ENCODE assay signal across 8 cellular contexts in genomic region chr2:54838585-54839035, GRCh38.
DNase-seq lines count a peak whose midpoint lies in the region; ATAC-seq and TF ChIP-seq lines count a peak whose summit lies in the region.

No MANE protein-coding gene starts in this region.

- H3K36me3 Mint-ChIP-seq in activated naive CD4-positive, alpha-beta T cell treated with anti-CD3 and anti-CD28 coated beads, Interleukin-2, amount 50 U/mL, for 72 hours: no peaks in the 10 kb centered on the region

- peak; percentile 95 for TF ChIP-seq CTCF in SK-N-SH (IDR thresholded peaks at IDR 0.05)
- peak; percentile 93 for TF ChIP-seq CTCF in psoas muscle (IDR thresholded peaks at IDR 0.05)

- POLR2A ChIA-PET in SK-N-SH (lab: Yijun Ruan, JAX): interaction anchor here (1.4 kb wide), 1 partner anchor 116 kb away, joined by 8 read pairs; the partner anchor contains the start of gene EML6

- H3K36me3 ChIP-seq in SK-N-SH (replicated peaks in 1 of 2; ENCODE audit: control insufficient read depth in 1 of 2, insufficient read depth in 2 of 2, low read length in 1 of 2) (no peaks in the 10 kb centered on the region), psoas muscle (ENCODE audit: insufficient read depth in 1 of 2, low read depth in 1 of 2) (no peaks in the 10 kb centered on the region)

- H4K20me1 ChIP-seq in SK-N-SH (ENCODE audit: insufficient read depth): no peaks in the 10 kb centered on the region

- H3K9me3 Mint-ChIP-seq in activated naive CD4-positive, alpha-beta T cell treated with anti-CD3 and anti-CD28 coated beads, Interleukin-2, amount 50 U/mL, for 72 hours: no peaks in the 10 kb centered on the region

- H3K9ac ChIP-seq in SK-N-SH: no peak overlapping the region

- no peaks in the 10 kb centered on the region for H3K9me2 ChIP-seq in SK-N-SH

- no peak for TF ChIP-seq EP300 in SK-N-SH (IDR thresholded peaks at IDR 0.05; ENCODE audit: borderline replicate concordance in 1 of 2, low read depth in 1 of 2, low read length in 1 of 2)

- peak; percentile 81 for TF ChIP-seq RAD21 in SK-N-SH (IDR thresholded peaks at IDR 0.05; ENCODE audit: low read length)

- H3K27ac ChIP-seq in SK-N-SH (ENCODE audit: low read depth in 2 of 2, low read length in 1 of 2) (no peak overlapping the region), psoas muscle (no peak overlapping the region)

- H3F3A ChIP-seq in SK-N-SH (replicated peaks; ENCODE audit: insufficient read depth): peaks cover 3% of the 10 kb centered on the region

- DNase-seq in DMS114 treated with DMSO at 0.1 percent for 48 hours (lab: John Stamatoyannopoulos, UW; ENCODE audit: unreplicated experiment) (peak; percentile 54), Kasumi-1 (lab: John Stamatoyannopoulos, UW) (peak; percentile 57), SK-N-SH (peak; percentile 66), Right ventricle myocardium superior (peak; percentile 51), psoas muscle (peak; percentile 67 to 70)
- DNase-seq in activated naive CD4-positive, alpha-beta T cell treated with anti-CD3 and anti-CD28 coated beads, Interleukin-2, amount 50 U/mL, for 72 hours (ENCODE audit: low spot score in 2 of 2): peak in 1 of 2 donors; percentile 70

- WGBS in SK-N-SH (ENCODE audit: low lambda C conversion rate): 11% methylated on average over 4 of the region's 4 CpGs
- WGBS in psoas muscle, 3 donors: 9 to 14% (median 10%) methylated on average over 4 of the region's 4 CpGs

- CTCF ChIA-PET in SK-N-SH (lab: Yijun Ruan, JAX): interaction anchor here (0.6 to 4.2 kb wide), 57 partner anchors 8 to 735 kb away, joined by 3 to 31 read pairs (median 4); partner anchors contain the start of gene EML6

- H3K27ac Mint-ChIP-seq in activated naive CD4-positive, alpha-beta T cell treated with anti-CD3 and anti-CD28 coated beads, Interleukin-2, amount 50 U/mL, for 72 hours: no peak overlapping the region

- H2AFZ ChIP-seq in SK-N-SH (ENCODE audit: low read depth): peak overlapping the region; percentile 29

- no peaks in the 10 kb centered on the region for H3K79me2 ChIP-seq in SK-N-SH (ENCODE audit: insufficient read depth)

- H3K4me1 ChIP-seq in SK-N-SH (ENCODE audit: control insufficient read depth in 1 of 2, insufficient read depth in 2 of 2, low read depth in 1 of 2, low read length in 1 of 2): peaks cover 0 to 4% of the 10 kb centered on the region in 2 experiments; a peak in 2 of 4 replicates
- no peaks in the 10 kb centered on the region for H3K4me1 ChIP-seq in psoas muscle

- H3K9me3 ChIP-seq in SK-N-SH: no peaks in the 10 kb centered on the region
- H3K9me3 ChIP-seq in psoas muscle: no peaks in the 10 kb centered on the region

- ATAC-seq in GM21390 (IDR thresholded peaks at IDR 0.05; ENCODE audit: unreplicated experiment) (peak; percentile 79), Right ventricle myocardium superior (ENCODE audit: poor library complexity) (peak; percentile 93), psoas muscle (peak; percentile 77 to 94 (median 86)), GM19324 (IDR thresholded peaks at IDR 0.05; ENCODE audit: low FRiP score, unreplicated experiment) (no peak)
- peak; percentile 82 to 94 for ATAC-seq in activated naive CD4-positive, alpha-beta T cell treated with anti-CD3 and anti-CD28 coated beads, Interleukin-2, amount 50 U/mL, for 72 hours

- H3K4me2 ChIP-seq in SK-N-SH: no peak overlapping the region

- H3K27me3 ChIP-seq in SK-N-SH (ENCODE audit: insufficient read depth) (no peaks in the 10 kb centered on the region), psoas muscle (ENCODE audit: insufficient read depth in 3 of 3, low read length in 2 of 3) (no peaks in the 10 kb centered on the region)

- peak overlapping the region in 1 of 2 experiments; percentile 27; a peak in 1 of 4 replicates for H3K4me3 ChIP-seq in SK-N-SH (ENCODE audit: low read depth in 2 of 2, low read length in 1 of 2)
- H3K4me3 ChIP-seq in psoas muscle: no peak overlapping the region

- intact Hi-C loops in Right ventricle myocardium superior (cut with DNase I): loop anchor here (10.0 kb wide), 2 partner anchors 104 to 734 kb away; no protein-coding TSS in a partner anchor
- intact Hi-C loops in psoas muscle (cut with DNase I): loop anchor here (2.0 to 10.0 kb wide), 4 partner anchors 114 to 732 kb away; no protein-coding TSS in a partner anchor

TF ChIP-seq in SK-N-SH, 30 proteins besides CTCF, POLR2A, EP300 and RAD21:
- TF ChIP-seq SIN3A (IDR thresholded peaks at IDR 0.05; ENCODE audit: borderline replicate concordance, low read depth, low read length) (no peak), FOXM1 (IDR thresholded peaks at IDR 0.05; ENCODE audit: low read depth) (no peak), EZH2phosphoT487 (IDR thresholded peaks at IDR 0.05; ENCODE audit: borderline replicate concordance, low read depth) (no peak), SMC3 (IDR thresholded peaks at IDR 0.05; ENCODE audit: low read depth, low read length) (peak; percentile 89), NFIC (IDR thresholded peaks at IDR 0.05; ENCODE audit: borderline replicate concordance) (no peak), RCOR1 (IDR thresholded peaks at IDR 0.05; ENCODE audit: low read length) (no peak), CHD2 (IDR thresholded peaks at IDR 0.05; ENCODE audit: low read length, partially characterized antibody) (no peak), MAX (IDR thresholded peaks at IDR 0.05; ENCODE audit: low read depth) (0 out of 2 replicates have a peak, but pooled peaks have one; percentile 35)
TF ChIP-seq in SK-N-SH: peak in this region for 2.
